Comparison of ENCODE assay signal across 21 cellular contexts in the genomic region with DNA sequence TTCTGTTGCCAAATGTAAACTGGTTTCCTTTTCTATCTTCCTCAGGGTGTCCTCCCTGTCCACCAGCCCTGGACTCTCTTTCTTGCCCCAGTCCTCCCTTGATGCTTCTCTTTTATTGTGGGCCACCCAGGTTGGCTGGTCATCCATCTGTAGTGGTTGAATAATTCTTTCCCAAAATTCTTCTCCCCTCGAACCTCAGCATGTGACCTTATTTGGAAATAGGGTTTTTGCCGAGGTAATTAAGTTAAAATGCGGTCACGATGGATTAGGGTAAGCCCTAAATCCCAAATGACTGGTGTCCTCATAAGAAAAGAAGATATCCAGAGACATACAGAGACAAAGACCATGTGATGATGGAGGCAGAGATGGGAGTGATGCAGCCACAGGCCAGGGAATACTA.
"Had no signal": no experiment of that assay in that cellular context is flagged by ENCODE, and none has a peak within 500 bp of the region (broad histone marks: within the 10 kb centered on the region; RNA-seq: fewer than 3 reads in every experiment).

No MANE protein-coding gene starts in this region.

- H3K4me1 ChIP-seq: gastrocnemius medialis, heart right ventricle, lower lobe of right lung, psoas muscle, sigmoid colon, stomach, thyroid gland had no signal

- H3K9me3 ChIP-seq: gastrocnemius medialis, ovary, thyroid gland had no signal

- H3K27ac Mint-ChIP-seq: effector memory CD8-positive, alpha-beta T cell; natural killer cell; stimulated activated effector memory CD8-positive, alpha-beta T cell treated with anti-CD3 and anti-CD28 coated beads, Interleukin-12 subunit alpha, Interleukin-12 subunit beta, amount 100 ng/mL, for 72 hours; type B pancreatic cell had no signal

- H3K36me3 Mint-ChIP-seq: natural killer cell; stimulated activated effector memory CD8-positive, alpha-beta T cell treated with anti-CD3 and anti-CD28 coated beads, Interleukin-12 subunit alpha, Interleukin-12 subunit beta, amount 100 ng/mL, for 72 hours had no signal

- H3K4me3 ChIP-seq: gastrocnemius medialis, heart right ventricle, lower lobe of right lung, ovary, psoas muscle, sigmoid colon, stomach, thyroid gland had no signal

- H3K27me3 ChIP-seq: gastrocnemius medialis, ovary, sigmoid colon, stomach, thyroid gland had no signal

- H3K4me3 Mint-ChIP-seq: effector memory CD8-positive, alpha-beta T cell; natural killer cell; stimulated activated effector memory CD8-positive, alpha-beta T cell treated with anti-CD3 and anti-CD28 coated beads, Interleukin-12 subunit alpha, Interleukin-12 subunit beta, amount 100 ng/mL, for 72 hours; type B pancreatic cell had no signal

- H3K27ac ChIP-seq: gastrocnemius medialis, heart right ventricle, lower lobe of right lung, ovary, psoas muscle, sigmoid colon, stomach, thyroid gland had no signal

- H3K27me3 Mint-ChIP-seq: effector memory CD8-positive, alpha-beta T cell; type B pancreatic cell had no signal

- H3K36me3 ChIP-seq: gastrocnemius medialis, heart right ventricle, lower lobe of right lung, ovary, sigmoid colon, stomach, thyroid gland had no signal

- H3K4me1 Mint-ChIP-seq: natural killer cell; stimulated activated effector memory CD8-positive, alpha-beta T cell treated with anti-CD3 and anti-CD28 coated beads, Interleukin-12 subunit alpha, Interleukin-12 subunit beta, amount 100 ng/mL, for 72 hours had no signal

- DNase-seq: cortex of kidney; effector memory CD8-positive, alpha-beta T cell; foreskin fibroblast; gastrocnemius medialis; heart right ventricle; left ventricle myocardium superior; lower lobe of right lung; natural killer cell; occipital lobe; ovary; posterior cingulate gyrus; psoas muscle; right cardiac atrium; sigmoid colon; stimulated activated CD4-positive, alpha-beta T cell treated with anti-CD3 and anti-CD28 coated beads, Interleukin-2, amount 100 ng/mL, for 24 hours; stimulated activated CD4-positive, alpha-beta T cell treated with anti-CD3 and anti-CD28 coated beads, Interleukin-4, amount 100 ng/mL, for 24 hours; stimulated activated naive CD4-positive, alpha-beta T cell treated with Interleukin-2 at 50 U/mL for 16 hours; stomach; thyroid gland had no signal
